Comparison of ENCODE assay signal across 14 cellular contexts in genomic region chr3:195009607-195010006, GRCh38.
"Had no signal": no experiment of that assay in that cellular context is flagged by ENCODE, and none has a peak within 500 bp of the region (broad histone marks: within the 10 kb centered on the region; RNA-seq: fewer than 3 reads in every experiment).

No MANE protein-coding gene starts in this region.

- H3K27me3 ChIP-seq: neural progenitor cell, right lobe of liver, spleen had no signal

- H3K36me3 ChIP-seq: neural progenitor cell, right lobe of liver, spleen, WERI-Rb-1 had no signal

- ATAC-seq: activated CD4-positive, alpha-beta T cell treated with anti-CD3 and anti-CD28 coated beads for 36 hours; activated CD8-positive, alpha-beta T cell treated with anti-CD3 and anti-CD28 coated beads for 36 hours; activated T-cell treated with anti-CD3 and anti-CD28 coated beads, Interleukin-2, amount 50 U/mL, for 4 hours; esophagus mucosa; right lobe of liver had no signal

- H3K4me3 ChIP-seq: coronary artery, neural progenitor cell, right lobe of liver, spleen had no signal

- H3K27ac ChIP-seq: coronary artery, neural progenitor cell, right lobe of liver, spleen, WERI-Rb-1 had no signal

- H3K9me3 Mint-ChIP-seq: activated CD8-positive, alpha-beta T cell treated with anti-CD3 and anti-CD28 coated beads for 36 hours; activated T-cell treated with anti-CD3 and anti-CD28 coated beads, Interleukin-2, amount 50 U/mL, for 4 hours; central memory CD8-positive, alpha-beta T cell had no signal

- H3K4me3 Mint-ChIP-seq: activated CD4-positive, alpha-beta T cell treated with anti-CD3 and anti-CD28 coated beads for 36 hours; activated CD8-positive, alpha-beta T cell treated with anti-CD3 and anti-CD28 coated beads for 36 hours; activated naive CD8-positive, alpha-beta T cell; activated T-cell treated with anti-CD3 and anti-CD28 coated beads, Interleukin-2, amount 50 U/mL, for 4 hours; brain; central memory CD8-positive, alpha-beta T cell; neural progenitor cell had no signal

- H3K36me3 Mint-ChIP-seq: activated naive CD8-positive, alpha-beta T cell; brain; neural progenitor cell had no signal

- H3K4me1 ChIP-seq: neural progenitor cell, right lobe of liver had no signal

- DNase-seq: activated CD4-positive, alpha-beta T cell treated with anti-CD3 and anti-CD28 coated beads for 36 hours; activated CD8-positive, alpha-beta T cell treated with anti-CD3 and anti-CD28 coated beads for 36 hours; activated gamma-delta T cell treated with Interleukin-2 at 50 U/mL for 16 hours; activated T-cell treated with anti-CD3 and anti-CD28 coated beads, Interleukin-2, amount 50 U/mL, for 4 hours; mammary epithelial cell; spleen; WERI-Rb-1 had no signal

- H3K9me3 ChIP-seq: right lobe of liver, spleen had no signal

- H3K27ac Mint-ChIP-seq: activated CD4-positive, alpha-beta T cell treated with anti-CD3 and anti-CD28 coated beads for 36 hours; activated CD8-positive, alpha-beta T cell treated with anti-CD3 and anti-CD28 coated beads for 36 hours; activated naive CD8-positive, alpha-beta T cell; brain; neural progenitor cell had no signal

- H3K27me3 Mint-ChIP-seq: activated CD4-positive, alpha-beta T cell treated with anti-CD3 and anti-CD28 coated beads for 36 hours; activated naive CD8-positive, alpha-beta T cell had no signal

- H3K4me1 Mint-ChIP-seq: activated CD4-positive, alpha-beta T cell treated with anti-CD3 and anti-CD28 coated beads for 36 hours had no signal
